ENCODE assay signal across 19 cellular contexts in genomic region chr10:12668634-12669033, GRCh38.
DNase-seq lines count a peak whose midpoint lies in the region; ATAC-seq and TF ChIP-seq lines count a peak whose summit lies in the region.
"Had no signal": no experiment of that assay in that cellular context is flagged by ENCODE, and none has a peak within 500 bp of the region (broad histone marks: within the 10 kb centered on the region; RNA-seq: fewer than 3 reads in every experiment).

No MANE protein-coding gene starts in this region.

- H3K4me3 ChIP-seq in right cardiac atrium (ENCODE audit: low read length): no peak overlapping the region
- H3K4me3 ChIP-seq: GM12878 had no signal

- H3K27me3 ChIP-seq in right cardiac atrium (ENCODE audit: control insufficient read depth, insufficient read depth) (no peaks in the 10 kb centered on the region), foreskin keratinocyte (no peaks in the 10 kb centered on the region)
- H3K27me3 ChIP-seq: BE2C had no signal

- DNase-seq in right cardiac atrium: no peak
- no peak for DNase-seq in left ventricle myocardium superior
- peak; percentile 46 for DNase-seq in dermis blood vessel endothelial cell
- DNase-seq in memory B cell (ENCODE audit: low spot score in 2 of 2): no peak
- no peak for DNase-seq in foreskin keratinocyte
- no peak for DNase-seq in NCI-H446 treated with DMSO at 0.1 percent for 48 hours (lab: John Stamatoyannopoulos, UW)
- DNase-seq: ACHN; BE2C; C1 segment of cervical spinal cord; CD4-positive, CD25-positive, alpha-beta regulatory T cell; CD8-positive, alpha-beta memory T cell; COR-L47; DMS 273 treated with DMSO at 0.1 percent for 48 hours; DMS53; DND-41; EL; GOT3; H7 had no signal

- H3K27ac ChIP-seq in right cardiac atrium (ENCODE audit: low read length) (peak overlapping the region; percentile 27), foreskin keratinocyte (no peak overlapping the region)

- peaks cover 35% of the 10 kb centered on the region for H3K36me3 Mint-ChIP-seq in memory B cell

- H3K4me3 Mint-ChIP-seq in memory B cell: no peak overlapping the region
- H3K4me3 Mint-ChIP-seq: CD4-positive, CD25-positive, alpha-beta regulatory T cell; CD8-positive, alpha-beta memory T cell had no signal

- H3K27ac Mint-ChIP-seq in memory B cell: peak overlapping the region; percentile 39
- H3K27ac Mint-ChIP-seq: CD4-positive, CD25-positive, alpha-beta regulatory T cell had no signal

- no peak for ATAC-seq in right cardiac atrium
- ATAC-seq in left ventricle myocardium superior: no peak
- no peak for ATAC-seq in memory B cell (ENCODE audit: low read depth)
- ATAC-seq in foreskin keratinocyte: no peak
- ATAC-seq: GM12878 had no signal

- no peaks in the 10 kb centered on the region for H3K9me3 ChIP-seq in right cardiac atrium (ENCODE audit: control insufficient read depth, low read length)
- H3K9me3 ChIP-seq: BE2C had no signal

- H3K4me1 Mint-ChIP-seq in memory B cell: peaks cover 3% of the 10 kb centered on the region
- H3K4me1 Mint-ChIP-seq: CD8-positive, alpha-beta memory T cell had no signal

- WGBS in right cardiac atrium: 51% methylated on average over 6 of the region's 6 CpGs

- no peaks in the 10 kb centered on the region for H3K9me3 Mint-ChIP-seq in memory B cell

- H3K4me1 ChIP-seq in right cardiac atrium (ENCODE audit: control insufficient read depth, insufficient read depth, low read length) (no peaks in the 10 kb centered on the region), foreskin keratinocyte (no peaks in the 10 kb centered on the region)

- H3K27me3 Mint-ChIP-seq in memory B cell: no peaks in the 10 kb centered on the region
- H3K27me3 Mint-ChIP-seq: CD4-positive, CD25-positive, alpha-beta regulatory T cell; CD8-positive, alpha-beta memory T cell had no signal

- no peak for TF ChIP-seq CTCF in foreskin keratinocyte (conservative IDR thresholded peaks at IDR 0.05)

- intact Hi-C loops in right cardiac atrium (cut with DNase I): no loop called here
- intact Hi-C loops in left ventricle myocardium superior (cut with micrococcal nuclease): no loop called here
